ENCODE assay signal across 19 cellular contexts in the genomic region with DNA sequence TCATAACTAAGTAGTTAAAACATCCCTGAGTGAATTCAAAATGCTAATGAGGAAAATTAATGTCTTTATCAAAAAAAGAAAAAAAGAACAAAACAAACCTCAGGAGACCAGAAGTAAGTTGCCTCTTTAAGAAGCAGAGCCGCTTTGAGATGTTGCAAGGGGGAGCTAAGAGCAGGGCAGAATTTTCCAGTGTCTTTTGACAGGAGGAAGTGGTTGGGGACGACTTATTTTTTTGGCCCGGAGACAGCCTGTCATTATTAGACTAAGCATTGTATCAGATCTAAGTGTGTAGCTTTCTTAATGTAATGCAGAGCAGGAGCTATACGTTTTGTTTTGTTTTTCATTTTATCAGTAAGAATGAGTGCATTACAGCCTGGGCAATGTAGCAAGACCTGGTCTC.
DNase-seq lines count a peak whose midpoint lies in the region; ATAC-seq and TF ChIP-seq lines count a peak whose summit lies in the region.
"Had no signal": no experiment of that assay in that cellular context is flagged by ENCODE, and none has a peak within 500 bp of the region (broad histone marks: within the 10 kb centered on the region; RNA-seq: fewer than 3 reads in every experiment).

No MANE protein-coding gene starts in this region.

- H3K4me3 ChIP-seq in left lung = no peak overlapping the region
- H3K4me3 ChIP-seq: hepatocyte, psoas muscle had no signal

- H3K4me1 ChIP-seq in left lung = peaks cover 9 to 23% of the 10 kb centered on the region in 2 donors
- H3K4me1 ChIP-seq: psoas muscle had no signal

- DNase-seq in GF-D8 (lab: John Stamatoyannopoulos, UW) (peak; percentile 78), MV-4-11 (lab: John Stamatoyannopoulos, UW) (peak; percentile 89), SKM-1 treated with dmso at 0.1 percent for 144 hours (lab: John Stamatoyannopoulos, UW; ENCODE audit: unreplicated experiment) (peak; percentile 45), left lung (no peak), HEK293T (ENCODE audit: extremely low spot score) (no peak), RKO (ENCODE audit: low spot score) (no peak), NCI-H446 (lab: John Stamatoyannopoulos, UW) (no peak)
- DNase-seq in activated CD4-positive, alpha-beta T cell treated with anti-CD3 and anti-CD28 coated beads for 4 hours = no peak
- DNase-seq: activated B cell treated with CpG ODN at 0.5 μM for 24 hours; activated CD8-positive, alpha-beta memory T cell treated with anti-CD3 and anti-CD28 coated beads for 24 hours; cerebellar nuclear complex; NCI-H187 treated with DMSO at 0.1 percent for 48 hours; NCI-H510A; PC-3; psoas muscle; stimulated activated naive B cell treated with anti-CD40 and anti-IgM and Interleukin-4, amounts not matched to agents 10 μg/mL and 1 μg/mL and 100 μg/mL, for 72 hours; trophoblast cell had no signal

- ATAC-seq in left lung = peak; percentile 46
- ATAC-seq: activated T-helper 17 cell treated with anti-CD3 and anti-CD28 coated beads, Interleukin-2, amount 50 U/mL, for 72 hours; PC-3; psoas muscle; stimulated activated naive B cell treated with anti-CD40 and anti-IgM and Interleukin-4, amounts not matched to agents 10 μg/mL and 1 μg/mL and 100 μg/mL, for 72 hours had no signal

- H3K9me3 ChIP-seq in left lung = peaks cover 0 to 1% of the 10 kb centered on the region in 2 donors
- H3K9me3 ChIP-seq: psoas muscle had no signal

- H3K27me3 ChIP-seq in left lung = no peaks in the 10 kb centered on the region
- H3K27me3 ChIP-seq: hepatocyte had no signal

- TF ChIP-seq CTCF in left lung (IDR thresholded peaks at IDR 0.05) = no peak

- POLR2A ChIA-PET in HEK293T (lab: Yijun Ruan, JAX) = no interaction called here

- intact Hi-C loops in left lung (cut with DNase I) = no loop called here

- CTCF ChIA-PET in HEK293T (lab: Yijun Ruan, JAX) = interaction anchor here (0.6 kb wide), 2 partner anchors 72 to 115 kb away, joined by 3 read pairs; no protein-coding TSS in a partner anchor

- H3K27ac ChIP-seq in left lung = no peak overlapping the region
- H3K27ac ChIP-seq: hepatocyte, psoas muscle had no signal

- no peaks in the 10 kb centered on the region for H3K36me3 ChIP-seq in left lung

TF ChIP-seq in HEK293T, 16 proteins besides CTCF, POLR2A, EP300 and RAD21:
- TF ChIP-seq ELF4 (IDR thresholded peaks at IDR 0.05) = no peak
- TF ChIP-seq TARDBP (IDR thresholded peaks at IDR 0.05) = no peak
- TF ChIP-seq, protein P1, sequence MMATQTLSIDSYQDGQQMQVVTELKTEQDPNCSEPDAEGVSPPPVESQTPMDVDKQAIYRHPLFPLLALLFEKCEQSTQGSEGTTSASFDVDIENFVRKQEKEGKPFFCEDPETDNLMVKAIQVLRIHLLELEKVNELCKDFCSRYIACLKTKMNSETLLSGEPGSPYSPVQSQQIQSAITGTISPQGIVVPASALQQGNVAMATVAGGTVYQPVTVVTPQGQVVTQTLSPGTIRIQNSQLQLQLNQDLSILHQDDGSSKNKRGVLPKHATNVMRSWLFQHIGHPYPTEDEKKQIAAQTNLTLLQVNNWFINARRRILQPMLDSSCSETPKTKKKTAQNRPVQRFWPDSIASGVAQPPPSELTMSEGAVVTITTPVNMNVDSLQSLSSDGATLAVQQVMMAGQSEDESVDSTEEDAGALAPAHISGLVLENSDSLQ (IDR thresholded peaks at IDR 0.05) = no peak
- TF ChIP-seq NFRKB (IDR thresholded peaks at IDR 0.05) = no peak
- no peak for TF ChIP-seq SUZ12 (IDR thresholded peaks at IDR 0.05)
- no peak for TF ChIP-seq LEF1 (IDR thresholded peaks at IDR 0.05; ENCODE audit: borderline replicate concordance)
- TF ChIP-seq CTBP1 (IDR thresholded peaks at IDR 0.05; ENCODE audit: borderline replicate concordance) = no peak
- no peak for TF ChIP-seq ARNT (IDR thresholded peaks at IDR 0.05)
- no peak for TF ChIP-seq ZNF384 (IDR thresholded peaks at IDR 0.05)
- TF ChIP-seq HDGF (IDR thresholded peaks at IDR 0.05; ENCODE audit: borderline replicate concordance) = no peak
- no peak for TF ChIP-seq BHLHE40 (IDR thresholded peaks at IDR 0.05; ENCODE audit: borderline replicate concordance)
- no peak for TF ChIP-seq SP1 (IDR thresholded peaks at IDR 0.05)
- TF ChIP-seq FOXA1 (IDR thresholded peaks at IDR 0.05) = no peak
- no peak for TF ChIP-seq L3MBTL2 (conservative IDR thresholded peaks at IDR 0.05)
- no peak for TF ChIP-seq FOXM1 (IDR thresholded peaks at IDR 0.05; ENCODE audit: borderline replicate concordance)
- TF ChIP-seq FOXK2 (IDR thresholded peaks at IDR 0.05) = no peak
TF ChIP-seq in HEK293T: peak in this region for 0.

Comparison
In these comparisons a context has a peak if more than half of its experiments do, and no peak if none do; other contexts are left out.
1. DNase-seq: peak in GF-D8 (single experiment), MV-4-11 (single experiment) and SKM-1 treated with dmso at 0.1 percent for 144 hours (single experiment); none in left lung (0 of 2), HEK293T (single experiment), RKO (single experiment), activated CD4-positive, alpha-beta T cell treated with anti-CD3 and anti-CD28 coated beads for 4 hours (0 of 2) and NCI-H446 (0 of 2).